Comparison of ENCODE assay signal across 1 cellular context in genomic region chr11:86805873-86806310, GRCh38.
TF ChIP-seq lines count a peak whose summit lies in the region.

No MANE protein-coding gene starts in this region.

TF ChIP-seq in GM12878, 131 proteins besides CTCF, POLR2A, EP300 and RAD21 (continued from another document):
- peak; percentile 31; the same call in 1 of the 2 replicates for TF ChIP-seq IKZF1 (conservative IDR thresholded peaks at IDR 0.05)
- TF ChIP-seq MXI1 (IDR thresholded peaks at IDR 0.05; ENCODE audit: low read depth, low read length) = no peak
- TF ChIP-seq, protein P1, sequence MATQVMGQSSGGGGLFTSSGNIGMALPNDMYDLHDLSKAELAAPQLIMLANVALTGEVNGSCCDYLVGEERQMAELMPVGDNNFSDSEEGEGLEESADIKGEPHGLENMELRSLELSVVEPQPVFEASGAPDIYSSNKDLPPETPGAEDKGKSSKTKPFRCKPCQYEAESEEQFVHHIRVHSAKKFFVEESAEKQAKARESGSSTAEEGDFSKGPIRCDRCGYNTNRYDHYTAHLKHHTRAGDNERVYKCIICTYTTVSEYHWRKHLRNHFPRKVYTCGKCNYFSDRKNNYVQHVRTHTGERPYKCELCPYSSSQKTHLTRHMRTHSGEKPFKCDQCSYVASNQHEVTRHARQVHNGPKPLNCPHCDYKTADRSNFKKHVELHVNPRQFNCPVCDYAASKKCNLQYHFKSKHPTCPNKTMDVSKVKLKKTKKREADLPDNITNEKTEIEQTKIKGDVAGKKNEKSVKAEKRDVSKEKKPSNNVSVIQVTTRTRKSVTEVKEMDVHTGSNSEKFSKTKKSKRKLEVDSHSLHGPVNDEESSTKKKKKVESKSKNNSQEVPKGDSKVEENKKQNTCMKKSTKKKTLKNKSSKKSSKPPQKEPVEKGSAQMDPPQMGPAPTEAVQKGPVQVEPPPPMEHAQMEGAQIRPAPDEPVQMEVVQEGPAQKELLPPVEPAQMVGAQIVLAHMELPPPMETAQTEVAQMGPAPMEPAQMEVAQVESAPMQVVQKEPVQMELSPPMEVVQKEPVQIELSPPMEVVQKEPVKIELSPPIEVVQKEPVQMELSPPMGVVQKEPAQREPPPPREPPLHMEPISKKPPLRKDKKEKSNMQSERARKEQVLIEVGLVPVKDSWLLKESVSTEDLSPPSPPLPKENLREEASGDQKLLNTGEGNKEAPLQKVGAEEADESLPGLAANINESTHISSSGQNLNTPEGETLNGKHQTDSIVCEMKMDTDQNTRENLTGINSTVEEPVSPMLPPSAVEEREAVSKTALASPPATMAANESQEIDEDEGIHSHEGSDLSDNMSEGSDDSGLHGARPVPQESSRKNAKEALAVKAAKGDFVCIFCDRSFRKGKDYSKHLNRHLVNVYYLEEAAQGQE (IDR thresholded peaks at IDR 0.05; ENCODE audit: low read depth, low read length) = no peak
- TF ChIP-seq, protein P2, sequence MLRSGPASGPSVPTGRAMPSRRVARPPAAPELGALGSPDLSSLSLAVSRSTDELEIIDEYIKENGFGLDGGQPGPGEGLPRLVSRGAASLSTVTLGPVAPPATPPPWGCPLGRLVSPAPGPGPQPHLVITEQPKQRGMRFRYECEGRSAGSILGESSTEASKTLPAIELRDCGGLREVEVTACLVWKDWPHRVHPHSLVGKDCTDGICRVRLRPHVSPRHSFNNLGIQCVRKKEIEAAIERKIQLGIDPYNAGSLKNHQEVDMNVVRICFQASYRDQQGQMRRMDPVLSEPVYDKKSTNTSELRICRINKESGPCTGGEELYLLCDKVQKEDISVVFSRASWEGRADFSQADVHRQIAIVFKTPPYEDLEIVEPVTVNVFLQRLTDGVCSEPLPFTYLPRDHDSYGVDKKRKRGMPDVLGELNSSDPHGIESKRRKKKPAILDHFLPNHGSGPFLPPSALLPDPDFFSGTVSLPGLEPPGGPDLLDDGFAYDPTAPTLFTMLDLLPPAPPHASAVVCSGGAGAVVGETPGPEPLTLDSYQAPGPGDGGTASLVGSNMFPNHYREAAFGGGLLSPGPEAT (IDR thresholded peaks at IDR 0.05; ENCODE audit: low read depth) = peak; percentile 19; the same call in 1 of the 2 replicates
TF ChIP-seq in GM12878: peak in this region for 7.
